In the genomic region with DNA sequence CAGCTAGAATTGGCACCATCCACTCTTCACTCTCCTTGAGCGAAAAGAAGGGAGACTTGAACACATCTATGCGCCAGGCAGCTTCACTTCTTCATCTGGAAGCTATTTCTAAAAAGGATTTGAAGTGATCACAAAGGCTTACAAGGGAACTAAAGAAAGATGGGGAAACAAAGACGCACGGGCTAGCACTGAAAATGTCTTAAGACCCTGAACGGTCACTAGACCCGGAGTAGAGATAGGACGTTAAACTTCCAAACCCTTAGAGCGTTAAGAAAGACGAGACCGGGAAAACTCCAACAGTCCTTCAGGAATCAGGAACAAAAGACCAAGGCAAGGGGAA, we compare ENCODE assay signal across 8 cellular contexts. TPM values are rescaled to one million over a fixed set of nuclear protein-coding genes. Genes with fewer than 3 reads are reported as not detected.
DNase-seq lines count a peak whose midpoint lies in the region; ATAC-seq and TF ChIP-seq lines count a peak whose summit lies in the region.

No MANE protein-coding gene starts in this region.

- TF ChIP-seq CTCF in HCT116 (IDR thresholded peaks at IDR 0.05 in 2 of 3, conservative IDR thresholded peaks at IDR 0.05 in 1 of 3; ENCODE audit: borderline replicate concordance in 1 of 3, insufficient read depth in 1 of 3, low read depth in 2 of 3, low read length in 2 of 3) (no peak), Peyer's patch (IDR thresholded peaks at IDR 0.05) (no peak), hepatocyte (IDR thresholded peaks at IDR 0.05; ENCODE audit: poor library complexity) (no peak), spleen (IDR thresholded peaks at IDR 0.05 in 8 of 11, conservative IDR thresholded peaks at IDR 0.05 in 3 of 11) (no peak), GM20000 (IDR thresholded peaks at IDR 0.05; ENCODE audit: extremely low read depth, missing control alignments) (no peak)

- H3K4me1 ChIP-seq in HCT116 (ENCODE audit: control insufficient read depth in 1 of 2, insufficient read depth in 2 of 2, low read length in 2 of 2) (peaks cover 0 to 12% of the 10 kb centered on the region in 2 experiments; a peak in 1 of 4 replicates), Peyer's patch (peaks cover 0 to 13% (median 0%) of the 10 kb centered on the region in 4 donors), hepatocyte (ENCODE audit: insufficient read depth) (no peaks in the 10 kb centered on the region), spleen (peaks cover 4 to 21% (median 19%) of the 10 kb centered on the region in 6 donors)

- RAD21 ChIA-PET in HCT116 (lab: Charles Lee; ENCODE audit: low non-redundant PET in 1 of 2, low total read pairs in 2 of 2, uncharacterized antibody in 2 of 2, unreplicated experiment in 2 of 2), result interaction anchor here (0.6 to 1.4 kb wide), 4 partner anchors 45 to 1704 kb away, joined by 3 to 8 read pairs (median 5); no protein-coding TSS in a partner anchor

- BruUV-seq in HCT116 (replicated peaks; lab: Mats Ljungman, UMichigan), result no TSS peak

- H3K9me3 ChIP-seq in HCT116 (ENCODE audit: control insufficient read depth in 1 of 2, insufficient read depth in 1 of 2, low read depth in 1 of 2, low read length in 2 of 2) (no peaks in the 10 kb centered on the region), Peyer's patch (no peaks in the 10 kb centered on the region), hepatocyte (ENCODE audit: low read depth) (no peaks in the 10 kb centered on the region), spleen (peaks cover 0 to 5% (median 0%) of the 10 kb centered on the region in 8 donors)

- peak; percentile 10; the same call in 1 of the 2 replicates for ATAC-seq in HCT116
- no peak for ATAC-seq in GM19397 (IDR thresholded peaks at IDR 0.05; ENCODE audit: unreplicated experiment)

- no peaks in the 10 kb centered on the region for H3K36me3 ChIP-seq in HCT116 (ENCODE audit: control insufficient read depth in 1 of 2, insufficient read depth in 2 of 2, low read length in 2 of 2)
- H3K36me3 ChIP-seq in Peyer's patch, result no peaks in the 10 kb centered on the region
- no peaks in the 10 kb centered on the region for H3K36me3 ChIP-seq in hepatocyte (replicated peaks; ENCODE audit: insufficient read depth, low read depth)
- no peaks in the 10 kb centered on the region for H3K36me3 ChIP-seq in spleen

- no peak for DNase-seq in HCT116 (ENCODE audit: low read depth, low spot score)
- no peak for DNase-seq in Peyer's patch
- DNase-seq in hepatocyte (ENCODE audit: low spot score), result no peak
- no peak for DNase-seq in spleen
- no peak for DNase-seq in GM20000 (ENCODE audit: low spot score)
- DNase-seq in stimulated activated CD8-positive, alpha-beta memory T cell treated with anti-CD3 and anti-CD28 coated beads, Interleukin-4, amount 100 ng/mL, for 48 hours, result no peak
- DNase-seq in NCI-H1092 treated with DMSO at 0.1 percent for 48 hours (lab: John Stamatoyannopoulos, UW), result no peak

- peak overlapping the region; percentile 76 for H3K4me2 ChIP-seq in HCT116 (ENCODE audit: low read length)
- H3K4me2 ChIP-seq in hepatocyte, result peak overlapping the region; percentile 98

- no peak for TF ChIP-seq POLR2A in HCT116 (IDR thresholded peaks at IDR 0.05; ENCODE audit: borderline replicate concordance, extremely low read depth, insufficient read depth, insufficient read length)
- no peak for TF ChIP-seq POLR2A in Peyer's patch (IDR thresholded peaks at IDR 0.05)
- no peak for TF ChIP-seq POLR2A in spleen (IDR thresholded peaks at IDR 0.05)

- no peaks in the 10 kb centered on the region for H4K20me1 ChIP-seq in HCT116 (ENCODE audit: insufficient read depth)
- no peaks in the 10 kb centered on the region for H4K20me1 ChIP-seq in hepatocyte (ENCODE audit: insufficient read depth, poor library complexity, severe bottlenecking)

- peak overlapping the region; percentile 29; the same call in 1 of the 2 replicates for H3K9ac ChIP-seq in HCT116 (ENCODE audit: low read length)

- CTCF ChIA-PET in HCT116 (lab: Charles Lee), result interaction anchor here (1.0 to 3.1 kb wide), 17 partner anchors 8 to 142 kb away, joined by 3 to 52 read pairs (median 5); a partner anchor contains a TSS

- H3K9me2 ChIP-seq in HCT116 (ENCODE audit: insufficient read depth), result no peaks in the 10 kb centered on the region
- H3K9me2 ChIP-seq in hepatocyte (replicated peaks; ENCODE audit: insufficient read depth), result no peaks in the 10 kb centered on the region

- POLR2A ChIA-PET in HCT116 (lab: Charles Lee), result interaction anchor here (0.9 to 1.6 kb wide), 3 partner anchors 143 to 152 kb away, joined by 3 to 5 read pairs (median 4); a partner anchor contains a TSS

- H3K27me3 ChIP-seq in HCT116 (ENCODE audit: insufficient read depth, low read length) (no peaks in the 10 kb centered on the region), Peyer's patch (no peaks in the 10 kb centered on the region), hepatocyte (peaks cover 70% of the 10 kb centered on the region), spleen (replicated peaks in 1 of 7) (peaks cover 0 to 48% (median 16%) of the 10 kb centered on the region in 7 donors)

- H2AFZ ChIP-seq in HCT116 (ENCODE audit: low read depth, low read length, poor library complexity, severe bottlenecking) (peak overlapping the region; percentile 94), hepatocyte (peak overlapping the region; percentile 29)

- H3K4me3 ChIP-seq in HCT116 (replicated peaks in 1 of 2; ENCODE audit: low read depth in 1 of 2, low read length in 2 of 2) (peak overlapping the region; percentile 32 to 49), Peyer's patch (peak overlapping the region in 3 of 4 donors; percentile 41 to 57 (median 45)), hepatocyte (no peak overlapping the region), spleen (peak overlapping the region in 7 of 8 donors; percentile 18 to 65 (median 32))

- intact Hi-C loops in HCT116 (cut with micrococcal nuclease), result loop anchor here (10.0 kb wide), 1 partner anchor 139 kb away; a partner anchor contains a TSS
- intact Hi-C loops in spleen (cut with DNase I; ENCODE audit: low total_unique reads), result loop anchor here (5.0 kb wide), 1 partner anchor 97 kb away; no protein-coding TSS in a partner anchor

- no peak overlapping the region for H3K27ac ChIP-seq in HCT116 (ENCODE audit: low read depth, low read length)
- H3K27ac ChIP-seq in Peyer's patch, result no peak overlapping the region
- H3K27ac ChIP-seq in hepatocyte, result no peak overlapping the region
- H3K27ac ChIP-seq in spleen, result peak overlapping the region in 6 of 8 donors; percentile 10 to 76 (median 61)

- WGBS in hepatocyte (ENCODE audit: low lambda C conversion rate, missing lambda C conversion rate), result 50% methylated on average over 10 of the region's 10 CpGs
- WGBS in spleen, 5 donors, result 6 to 19% (median 16%) methylated on average over 10 of the region's 10 CpGs

- H3K79me2 ChIP-seq in HCT116 (ENCODE audit: insufficient read depth, low read length) (no peaks in the 10 kb centered on the region), hepatocyte (no peaks in the 10 kb centered on the region)

- no peak for TF ChIP-seq RAD21 in HCT116 (IDR thresholded peaks at IDR 0.05; ENCODE audit: low read depth)

TF ChIP-seq in HCT116, 20 proteins besides CTCF, POLR2A, EP300 and RAD21:
- TF ChIP-seq CEBPB (IDR thresholded peaks at IDR 0.05; ENCODE audit: low read depth), result no peak
- TF ChIP-seq, protein P1, sequence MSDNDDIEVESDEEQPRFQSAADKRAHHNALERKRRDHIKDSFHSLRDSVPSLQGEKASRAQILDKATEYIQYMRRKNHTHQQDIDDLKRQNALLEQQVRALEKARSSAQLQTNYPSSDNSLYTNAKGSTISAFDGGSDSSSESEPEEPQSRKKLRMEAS (IDR thresholded peaks at IDR 0.05), result no peak
- TF ChIP-seq SIN3A (IDR thresholded peaks at IDR 0.05; ENCODE audit: low read depth), result no peak
- no peak for TF ChIP-seq SRF (IDR thresholded peaks at IDR 0.05; ENCODE audit: low read depth)
- no peak for TF ChIP-seq ZNF274 (IDR thresholded peaks at IDR 0.05; ENCODE audit: low read depth, low read length)
- no peak for TF ChIP-seq ELF1 (IDR thresholded peaks at IDR 0.05; ENCODE audit: borderline replicate concordance, low read depth)
- TF ChIP-seq EGR1 (IDR thresholded peaks at IDR 0.05; ENCODE audit: low read depth), result no peak
- TF ChIP-seq JUND (IDR thresholded peaks at IDR 0.05), result no peak

RNA-seq across cellular contexts. Expression of a gene that starts 47.5 kb away (rescaled TPM):
- total RNA-seq in HCT116 (2021; ENCODE audit: unreplicated experiment) (6.5 TPM), Peyer's patch (10 to 100 TPM in 3 of 4 donors, 1 to 10 TPM in 1; 6.0 to 59.4 (median 17.2) TPM), hepatocyte (5.2 and 11.0 TPM in 2 replicates), spleen (1 to 10 TPM in 4 of 7 donors, under 1 TPM in 3; 0.23 to 2.3 (median 1.3) TPM)
- 7.2 and 8.9 TPM in 2 replicates for polyA plus RNA-seq in HCT116 (2012)
- polyA plus RNA-seq in hepatocyte (21.2 and 22.0 TPM in 2 replicates), spleen (under 1 TPM; 0.48 to 0.98 (median 0.52) TPM)

Comparison
In these comparisons a context has a peak if more than half of its experiments do, and no peak if none do; other contexts are left out.
1. H3K27ac ChIP-seq: peak in spleen (6 of 8); none in HCT116 (single experiment), Peyer's patch (0 of 4) and hepatocyte (single experiment).